Comparison of ENCODE assay signal across 8 cellular contexts in genomic region chr11:1303196-1303821, GRCh38. TPM values are rescaled to one million over a fixed set of nuclear protein-coding genes. Genes with fewer than 3 reads are reported as not detected.
DNase-seq lines count a peak whose midpoint lies in the region; ATAC-seq, FAIRE-seq and TF ChIP-seq lines count a peak whose summit lies in the region.

No MANE protein-coding gene starts in this region.

- POLR2A ChIA-PET in naive thymus-derived CD8-positive, alpha-beta T cell (lab: Charles Lee) = interaction anchor here (0.7 kb wide), 2 partner anchors 33 to 1064 kb away, joined by 3 to 6 read pairs; no protein-coding TSS in a partner anchor

- H3K36me3 ChIP-seq in OCI-LY1 (ENCODE audit: insufficient read depth, low read length) (peaks cover 6% of the 10 kb centered on the region; the same call in 1 of the 2 replicates), pancreas (no peaks in the 10 kb centered on the region)

- H3K27ac ChIP-seq in OCI-LY1 (ENCODE audit: low read depth, low read length, poor library complexity, severe bottlenecking) (no peak overlapping the region), pancreas (peak overlapping the region; percentile 58 to 87 (median 76))

- H3K9ac ChIP-seq in OCI-LY1 (ENCODE audit: low read length) = no peak overlapping the region

- H3K27ac Mint-ChIP-seq in natural killer cell treated with Interleukin-12 subunit alpha and Interleukin-12 subunit beta and Interleukin-15 and Interleukin-18, amount 100 ng/mL, for 72 hours = no peak overlapping the region
- H3K27ac Mint-ChIP-seq in naive thymus-derived CD8-positive, alpha-beta T cell = peak overlapping the region in 2 of 10 donors; percentile 27 to 48
- no peak overlapping the region for H3K27ac Mint-ChIP-seq in activated CD4-positive, alpha-beta T cell treated with anti-CD3 and anti-CD28 coated beads, Interleukin-2, amount 10 ng/mL, durations not matched to agents 24 days and 14 days

- H2AFZ ChIP-seq in OCI-LY1 (ENCODE audit: low read length) = no peak overlapping the region

- peaks cover 23 to 34% of the 10 kb centered on the region in 2 donors for H3K4me1 Mint-ChIP-seq in natural killer cell treated with Interleukin-12 subunit alpha and Interleukin-12 subunit beta and Interleukin-15 and Interleukin-18, amount 100 ng/mL, for 72 hours (ENCODE audit: low read depth in 2 of 2)
- peaks cover 27 to 73% (median 60%) of the 10 kb centered on the region in 4 donors for H3K4me1 Mint-ChIP-seq in naive thymus-derived CD8-positive, alpha-beta T cell
- peaks cover 11% of the 10 kb centered on the region for H3K4me1 Mint-ChIP-seq in activated CD4-positive, alpha-beta T cell treated with anti-CD3 and anti-CD28 coated beads, Interleukin-2, amount 10 ng/mL, durations not matched to agents 24 days and 14 days

- intact Hi-C loops in pancreas (cut with DNase I) = no loop called here
- intact Hi-C loops in activated CD4-positive, alpha-beta T cell treated with anti-CD3 and anti-CD28 coated beads, Interleukin-2, amount 10 ng/mL, durations not matched to agents 24 days and 14 days (cut with micrococcal nuclease) = no loop called here

- ATAC-seq in pancreas (peak; percentile 5 to 26 (median 10)), GM19351 (IDR thresholded peaks at IDR 0.05; ENCODE audit: unreplicated experiment) (no peak)
- ATAC-seq in natural killer cell treated with Interleukin-12 subunit alpha and Interleukin-12 subunit beta and Interleukin-15 and Interleukin-18, amount 100 ng/mL, for 72 hours = no peak
- ATAC-seq in naive thymus-derived CD8-positive, alpha-beta T cell = no peak

- peaks cover 16% of the 10 kb centered on the region for H3K4me1 ChIP-seq in OCI-LY1 (ENCODE audit: insufficient read depth, low read length, severe bottlenecking)
- peaks cover 81 to 97% (median 81%) of the 10 kb centered on the region in 3 donors for H3K4me1 ChIP-seq in pancreas

- no peak overlapping the region for H3K4me3 ChIP-seq in OCI-LY1 (ENCODE audit: low read depth, low read length, poor library complexity, severe bottlenecking)
- no peak overlapping the region for H3K4me3 ChIP-seq in epithelial cell of proximal tubule (ENCODE audit: low read depth, low read length)
- H3K4me3 ChIP-seq in pancreas = peak overlapping the region in 1 of 4 donors; percentile 3

- H3K9me3 Mint-ChIP-seq in natural killer cell treated with Interleukin-12 subunit alpha and Interleukin-12 subunit beta and Interleukin-15 and Interleukin-18, amount 100 ng/mL, for 72 hours = no peaks in the 10 kb centered on the region
- no peaks in the 10 kb centered on the region for H3K9me3 Mint-ChIP-seq in naive thymus-derived CD8-positive, alpha-beta T cell
- no peaks in the 10 kb centered on the region for H3K9me3 Mint-ChIP-seq in activated CD4-positive, alpha-beta T cell treated with anti-CD3 and anti-CD28 coated beads, Interleukin-2, amount 10 ng/mL, durations not matched to agents 24 days and 14 days

- no peaks in the 10 kb centered on the region for H3K27me3 ChIP-seq in OCI-LY1 (ENCODE audit: insufficient read depth, low read length)
- H3K27me3 ChIP-seq in pancreas = no peaks in the 10 kb centered on the region

- no peak for FAIRE-seq in pancreas (lab: Jason Lieb, UNC)

- peaks cover 7% of the 10 kb centered on the region for H3K79me2 ChIP-seq in OCI-LY1 (ENCODE audit: insufficient read depth, low read length)

- H3K4me3 Mint-ChIP-seq in natural killer cell treated with Interleukin-12 subunit alpha and Interleukin-12 subunit beta and Interleukin-15 and Interleukin-18, amount 100 ng/mL, for 72 hours = no peak overlapping the region
- no peak overlapping the region for H3K4me3 Mint-ChIP-seq in naive thymus-derived CD8-positive, alpha-beta T cell
- no peak overlapping the region for H3K4me3 Mint-ChIP-seq in activated CD4-positive, alpha-beta T cell treated with anti-CD3 and anti-CD28 coated beads, Interleukin-2, amount 10 ng/mL, durations not matched to agents 24 days and 14 days

- H3K9me3 ChIP-seq in OCI-LY1 (ENCODE audit: low read length) (no peaks in the 10 kb centered on the region), pancreas (no peaks in the 10 kb centered on the region)

- WGBS in pancreas, 2 donors = 60 to 70% methylated on average over 24 of the region's 24 CpGs

- H3K36me3 Mint-ChIP-seq in natural killer cell treated with Interleukin-12 subunit alpha and Interleukin-12 subunit beta and Interleukin-15 and Interleukin-18, amount 100 ng/mL, for 72 hours = no peaks in the 10 kb centered on the region
- peaks cover 0 to 39% (median 1%) of the 10 kb centered on the region in 3 donors for H3K36me3 Mint-ChIP-seq in naive thymus-derived CD8-positive, alpha-beta T cell
- H3K36me3 Mint-ChIP-seq in activated CD4-positive, alpha-beta T cell treated with anti-CD3 and anti-CD28 coated beads, Interleukin-2, amount 10 ng/mL, durations not matched to agents 24 days and 14 days (ENCODE audit: low read depth) = peaks cover 5% of the 10 kb centered on the region

- no peaks in the 10 kb centered on the region for H3K27me3 Mint-ChIP-seq in natural killer cell treated with Interleukin-12 subunit alpha and Interleukin-12 subunit beta and Interleukin-15 and Interleukin-18, amount 100 ng/mL, for 72 hours
- no peaks in the 10 kb centered on the region for H3K27me3 Mint-ChIP-seq in naive thymus-derived CD8-positive, alpha-beta T cell
- H3K27me3 Mint-ChIP-seq in activated CD4-positive, alpha-beta T cell treated with anti-CD3 and anti-CD28 coated beads, Interleukin-2, amount 10 ng/mL, durations not matched to agents 24 days and 14 days = no peaks in the 10 kb centered on the region

- TF ChIP-seq CTCF in GM12872 (IDR thresholded peaks at IDR 0.05; ENCODE audit: insufficient read depth, low read depth, low read length) = peak; percentile 56
- peak; percentile 66; the same call in 1 of the 2 replicates for TF ChIP-seq CTCF in OCI-LY1 (IDR thresholded peaks at IDR 0.05; ENCODE audit: low read length)
- TF ChIP-seq CTCF in epithelial cell of proximal tubule (conservative IDR thresholded peaks at IDR 0.05; ENCODE audit: low read depth, low read length) = peak; percentile 76
- peak in 2 of 4 donors; percentile 10 to 12 for TF ChIP-seq CTCF in pancreas (IDR thresholded peaks at IDR 0.05)

- no peak for DNase-seq in epithelial cell of proximal tubule (ENCODE audit: low read depth)
- peak in 5 of 6 donors; percentile 39 to 85 (median 74) for DNase-seq in pancreas
- no peak for DNase-seq in natural killer cell treated with Interleukin-12 subunit alpha and Interleukin-12 subunit beta and Interleukin-15 and Interleukin-18, amount 100 ng/mL, for 72 hours (ENCODE audit: low spot score)
- DNase-seq in naive thymus-derived CD8-positive, alpha-beta T cell = no peak
- no peak for DNase-seq in activated CD4-positive, alpha-beta T cell treated with anti-CD3 and anti-CD28 coated beads, Interleukin-2, amount 10 ng/mL, durations not matched to agents 24 days and 14 days

- H3K4me2 ChIP-seq in OCI-LY1 (ENCODE audit: low read length) = no peak overlapping the region

- H3K9me2 ChIP-seq in OCI-LY1 (ENCODE audit: low read depth, low read length) = no peaks in the 10 kb centered on the region

- no peaks in the 10 kb centered on the region for H4K20me1 ChIP-seq in OCI-LY1 (ENCODE audit: insufficient read depth, low read length)

- H3F3A ChIP-seq in OCI-LY1 (ENCODE audit: insufficient read depth, low read length) = no peaks in the 10 kb centered on the region

RNA-seq across cellular contexts. Expression of gene TOLLIP, which starts 6.1 kb away (rescaled TPM):
- 22.0 and 28.5 TPM in 2 replicates for total RNA-seq in epithelial cell of proximal tubule
- total RNA-seq in pancreas = 10 to 100 TPM; 41.6 to 69.8 (median 54.0) TPM
- polyA plus RNA-seq in pancreas = 10 to 100 TPM; 35.2 to 35.6 TPM
- total RNA-seq in natural killer cell treated with Interleukin-12 subunit alpha and Interleukin-12 subunit beta and Interleukin-15 and Interleukin-18, amount 100 ng/mL, for 72 hours = 10 to 100 TPM; 53.2 to 56.4 TPM
- total RNA-seq in naive thymus-derived CD8-positive, alpha-beta T cell = 10 to 100 TPM; 33.8 to 38.6 TPM
- 10 to 100 TPM; 21.4 to 27.6 (median 23.4) TPM for polyA plus RNA-seq in naive thymus-derived CD8-positive, alpha-beta T cell
- 32.4 and 38.9 TPM in 2 replicates for total RNA-seq in activated CD4-positive, alpha-beta T cell treated with anti-CD3 and anti-CD28 coated beads, Interleukin-2, amount 10 ng/mL, durations not matched to agents 24 days and 14 days

Comparison
In these comparisons a context has a peak if more than half of its experiments do, and no peak if none do; other contexts are left out.
1. DNase-seq: peak in pancreas (5 of 6); none in epithelial cell of proximal tubule (single experiment), natural killer cell treated with Interleukin-12 subunit alpha and Interleukin-12 subunit beta and Interleukin-15 and Interleukin-18, amount 100 ng/mL, for 72 hours (single experiment), naive thymus-derived CD8-positive, alpha-beta T cell (0 of 10) and activated CD4-positive, alpha-beta T cell treated with anti-CD3 and anti-CD28 coated beads, Interleukin-2, amount 10 ng/mL, durations not matched to agents 24 days and 14 days (single experiment).
2. ATAC-seq: peak in pancreas (4 of 4); none in GM19351 (single experiment), natural killer cell treated with Interleukin-12 subunit alpha and Interleukin-12 subunit beta and Interleukin-15 and Interleukin-18, amount 100 ng/mL, for 72 hours (0 of 2) and naive thymus-derived CD8-positive, alpha-beta T cell (0 of 2).